In genomic region chr13:52497979-52498378, GRCh38 we compare ENCODE assay signal across 8 cellular contexts.
DNase-seq lines count a peak whose midpoint lies in the region; ATAC-seq and TF ChIP-seq lines count a peak whose summit lies in the region.
"Not testable (repeated sequence)": the region's sequence is repeated elsewhere in the genome, so short reads cannot be mapped to it uniquely, and the experiment has no call there.

No MANE protein-coding gene starts in this region.

- peaks cover 17% of the 10 kb centered on the region for H3K4me1 Mint-ChIP-seq in activated naive CD4-positive, alpha-beta T cell treated with anti-CD3 and anti-CD28 coated beads, Interleukin-2, amount 10 ng/mL, durations not matched to agents 7 days and 5 days
- not testable (repeated sequence) for H3K4me1 Mint-ChIP-seq in stimulated activated memory B cell treated with anti-CD40 and anti-IgM and Interleukin-4, amounts not matched to agents 10 μg/mL and 1 μg/mL and 100 μg/mL, for 72 hours

- not testable (repeated sequence) for H3K4me3 Mint-ChIP-seq in activated naive CD4-positive, alpha-beta T cell treated with anti-CD3 and anti-CD28 coated beads, Interleukin-2, amount 10 ng/mL, durations not matched to agents 7 days and 5 days; stimulated activated memory B cell treated with anti-CD40 and anti-IgM and Interleukin-4, amounts not matched to agents 10 μg/mL and 1 μg/mL and 100 μg/mL, for 72 hours

- CTCF ChIA-PET in activated naive CD4-positive, alpha-beta T cell treated with anti-CD3 and anti-CD28 coated beads, Interleukin-2, amount 10 ng/mL, durations not matched to agents 7 days and 5 days (lab: Charles Lee) = not testable (repeated sequence)

- not testable (repeated sequence) for H3K4me1 ChIP-seq in MM.1S (ENCODE audit: low read length)

- H3K79me2 ChIP-seq in MM.1S (ENCODE audit: low read length) = not testable (repeated sequence)

- H3K9ac ChIP-seq in MM.1S (ENCODE audit: low read length) = not testable (repeated sequence)

- not testable (repeated sequence) for H3K9me3 Mint-ChIP-seq in activated naive CD4-positive, alpha-beta T cell treated with anti-CD3 and anti-CD28 coated beads, Interleukin-2, amount 10 ng/mL, durations not matched to agents 7 days and 5 days; stimulated activated memory B cell treated with anti-CD40 and anti-IgM and Interleukin-4, amounts not matched to agents 10 μg/mL and 1 μg/mL and 100 μg/mL, for 72 hours

- not testable (repeated sequence) for TF ChIP-seq CTCF in MM.1S (IDR thresholded peaks at IDR 0.05; ENCODE audit: low read length)

- not testable (repeated sequence) for H3K27me3 Mint-ChIP-seq in activated naive CD4-positive, alpha-beta T cell treated with anti-CD3 and anti-CD28 coated beads, Interleukin-2, amount 10 ng/mL, durations not matched to agents 7 days and 5 days; stimulated activated memory B cell treated with anti-CD40 and anti-IgM and Interleukin-4, amounts not matched to agents 10 μg/mL and 1 μg/mL and 100 μg/mL, for 72 hours

- H3K36me3 Mint-ChIP-seq in activated naive CD4-positive, alpha-beta T cell treated with anti-CD3 and anti-CD28 coated beads, Interleukin-2, amount 10 ng/mL, durations not matched to agents 7 days and 5 days; stimulated activated memory B cell treated with anti-CD40 and anti-IgM and Interleukin-4, amounts not matched to agents 10 μg/mL and 1 μg/mL and 100 μg/mL, for 72 hours: not testable (repeated sequence)

- not testable (repeated sequence) for H3K4me3 ChIP-seq in MM.1S (ENCODE audit: low read length)

- H3F3A ChIP-seq in MM.1S (ENCODE audit: insufficient read depth, low read length) = not testable (repeated sequence)

- H3K36me3 ChIP-seq in MM.1S (replicated peaks; ENCODE audit: insufficient read depth, low read length) = not testable (repeated sequence)

- H3K4me2 ChIP-seq in MM.1S (ENCODE audit: low read depth, low read length) = not testable (repeated sequence)

- H4K20me1 ChIP-seq in MM.1S (ENCODE audit: insufficient read depth, low read length) = not testable (repeated sequence)

- not testable (repeated sequence) for H3K9me3 ChIP-seq in MM.1S (replicated peaks; ENCODE audit: insufficient read depth, low read length)

- not testable (repeated sequence) for H3K9me2 ChIP-seq in MM.1S (replicated peaks; ENCODE audit: insufficient read depth, low read length)

- H3K27ac Mint-ChIP-seq in activated naive CD4-positive, alpha-beta T cell treated with anti-CD3 and anti-CD28 coated beads, Interleukin-2, amount 10 ng/mL, durations not matched to agents 7 days and 5 days = peak overlapping the region; percentile 76
- H3K27ac Mint-ChIP-seq in stimulated activated memory B cell treated with anti-CD40 and anti-IgM and Interleukin-4, amounts not matched to agents 10 μg/mL and 1 μg/mL and 100 μg/mL, for 72 hours = not testable (repeated sequence)

- peak; percentile 74 for ATAC-seq in GM18498 (IDR thresholded peaks at IDR 0.05; ENCODE audit: unreplicated experiment)
- peak; percentile 78 for ATAC-seq in GM19035 (IDR thresholded peaks at IDR 0.05; ENCODE audit: unreplicated experiment)
- ATAC-seq in GM21390 (IDR thresholded peaks at IDR 0.05; ENCODE audit: unreplicated experiment) = peak; percentile 79
- ATAC-seq in HG02870 (IDR thresholded peaks at IDR 0.05; ENCODE audit: unreplicated experiment) = peak; percentile 63
- peak; percentile 81 for ATAC-seq in HG03159 (IDR thresholded peaks at IDR 0.05; ENCODE audit: unreplicated experiment)
- ATAC-seq in stimulated activated memory B cell treated with anti-CD40 and anti-IgM and Interleukin-4, amounts not matched to agents 10 μg/mL and 1 μg/mL and 100 μg/mL, for 72 hours = peak; percentile 62

- not testable (repeated sequence) for H3K27me3 ChIP-seq in MM.1S (replicated peaks; ENCODE audit: insufficient read depth, low read length)

- H3K27ac ChIP-seq in MM.1S (ENCODE audit: low read length) = peak overlapping the region; percentile 62; the same call in 1 of the 2 replicates

- peak; percentile 26 for DNase-seq in MM.1S
- DNase-seq in activated naive CD4-positive, alpha-beta T cell treated with anti-CD3 and anti-CD28 coated beads, Interleukin-2, amount 10 ng/mL, durations not matched to agents 7 days and 5 days = not testable (repeated sequence)

- H2AFZ ChIP-seq in MM.1S (ENCODE audit: low read length) = not testable (repeated sequence)
